Comparison of ENCODE assay signal across 13 cellular contexts in genomic region chr9:127503379-127503921, GRCh38.
"Had no signal": no experiment of that assay in that cellular context is flagged by ENCODE, and none has a peak within 500 bp of the region (broad histone marks: within the 10 kb centered on the region; RNA-seq: fewer than 3 reads in every experiment).

No MANE protein-coding gene starts in this region.

- H3K4me1 Mint-ChIP-seq: activated B cell treated with CpG ODN at 0.5 μM for 24 hours; activated naive CD8-positive, alpha-beta T cell treated with anti-CD3 and anti-CD28 coated beads, Interleukin-2, amount 50 U/mL, for 24 hours; immature natural killer cell had no signal

- H3K27me3 ChIP-seq: ascending aorta, heart left ventricle, neutrophil, thyroid gland had no signal

- H3K4me3 Mint-ChIP-seq: activated B cell treated with CpG ODN at 0.5 μM for 24 hours; activated CD4-positive, alpha-beta T cell treated with anti-CD3 and anti-CD28 coated beads, Interleukin-2, amount 10 ng/mL, durations not matched to agents 24 days and 14 days; activated naive CD4-positive, alpha-beta T cell treated with anti-CD3 and anti-CD28 coated beads for 36 hours; activated naive CD8-positive, alpha-beta T cell treated with anti-CD3 and anti-CD28 coated beads, Interleukin-2, amount 50 U/mL, for 24 hours; effector memory CD8-positive, alpha-beta T cell; immature natural killer cell had no signal

- H3K27ac Mint-ChIP-seq: activated B cell treated with CpG ODN at 0.5 μM for 24 hours; activated CD4-positive, alpha-beta T cell treated with anti-CD3 and anti-CD28 coated beads, Interleukin-2, amount 10 ng/mL, durations not matched to agents 24 days and 14 days; activated naive CD4-positive, alpha-beta T cell treated with anti-CD3 and anti-CD28 coated beads for 36 hours; activated naive CD8-positive, alpha-beta T cell treated with anti-CD3 and anti-CD28 coated beads, Interleukin-2, amount 50 U/mL, for 24 hours; immature natural killer cell; progenitor cell of endocrine pancreas had no signal

- H3K9me3 ChIP-seq: ascending aorta, heart left ventricle, lower lobe of right lung, neutrophil, thyroid gland had no signal

- H3K9me3 Mint-ChIP-seq: activated B cell treated with CpG ODN at 0.5 μM for 24 hours; activated CD4-positive, alpha-beta T cell treated with anti-CD3 and anti-CD28 coated beads, Interleukin-2, amount 10 ng/mL, durations not matched to agents 24 days and 14 days; activated naive CD4-positive, alpha-beta T cell treated with anti-CD3 and anti-CD28 coated beads for 36 hours; activated naive CD8-positive, alpha-beta T cell treated with anti-CD3 and anti-CD28 coated beads, Interleukin-2, amount 50 U/mL, for 24 hours; activated T-helper 2 cell treated with anti-CD3 and anti-CD28 coated beads, Interferon-gamma antibody, Interleukin-2, Interleukin-4, amounts not matched to agents 10 μg/mL and 5 μg/mL and 100 μg/mL, durations not matched to agents 14 hours and 24 hours and 36 hours; effector memory CD8-positive, alpha-beta T cell; immature natural killer cell had no signal

- H3K4me3 ChIP-seq: ascending aorta, heart left ventricle, lower lobe of right lung, thyroid gland had no signal

- H3K4me1 ChIP-seq: heart left ventricle, lower lobe of right lung, thyroid gland had no signal

- H3K27me3 Mint-ChIP-seq: activated B cell treated with CpG ODN at 0.5 μM for 24 hours; activated CD4-positive, alpha-beta T cell treated with anti-CD3 and anti-CD28 coated beads, Interleukin-2, amount 10 ng/mL, durations not matched to agents 24 days and 14 days; activated naive CD8-positive, alpha-beta T cell treated with anti-CD3 and anti-CD28 coated beads, Interleukin-2, amount 50 U/mL, for 24 hours; effector memory CD8-positive, alpha-beta T cell; progenitor cell of endocrine pancreas had no signal

- H3K36me3 Mint-ChIP-seq: immature natural killer cell had no signal

- H3K27ac ChIP-seq: lower lobe of right lung, neutrophil had no signal
